Comparison of ENCODE assay signal across 16 cellular contexts in genomic region chr1:119266386-119266785, GRCh38.
DNase-seq lines count a peak whose midpoint lies in the region; ATAC-seq and TF ChIP-seq lines count a peak whose summit lies in the region.
"Had no signal": no experiment of that assay in that cellular context is flagged by ENCODE, and none has a peak within 500 bp of the region (broad histone marks: within the 10 kb centered on the region; RNA-seq: fewer than 3 reads in every experiment).

No MANE protein-coding gene starts in this region.

- intact Hi-C loops in right lobe of liver (cut with DNase I) (no loop called here), thyroid gland (cut with DNase I) (no loop called here)

- H3K4me1 ChIP-seq in right lobe of liver (peaks cover 0 to 5% (median 0%) of the 10 kb centered on the region in 4 donors), thyroid gland (no peaks in the 10 kb centered on the region)
- H3K4me1 ChIP-seq: adrenal gland, heart left ventricle, right atrium auricular region had no signal

- ATAC-seq in GM19023 (IDR thresholded peaks at IDR 0.05; ENCODE audit: unreplicated experiment) (peak; percentile 94), GM21576 (IDR thresholded peaks at IDR 0.05; ENCODE audit: unreplicated experiment) (peak; percentile 91), HG03103 (IDR thresholded peaks at IDR 0.05; ENCODE audit: low read depth, unreplicated experiment) (peak; percentile 87), right lobe of liver (peak; percentile 57 to 96 (median 68))
- ATAC-seq: heart left ventricle had no signal

- no peak for TF ChIP-seq POLR2A in right lobe of liver (IDR thresholded peaks at IDR 0.05)
- TF ChIP-seq POLR2A in thyroid gland (IDR thresholded peaks at IDR 0.05) = no peak

- H3K9me3 ChIP-seq in right lobe of liver = no peaks in the 10 kb centered on the region
- no peaks in the 10 kb centered on the region for H3K9me3 ChIP-seq in thyroid gland
- H3K9me3 ChIP-seq: adrenal gland, right atrium auricular region had no signal

- H3K27me3 ChIP-seq in right lobe of liver (no peaks in the 10 kb centered on the region), thyroid gland (no peaks in the 10 kb centered on the region)
- H3K27me3 ChIP-seq: adrenal gland, heart left ventricle, right atrium auricular region had no signal

- H3K27ac ChIP-seq in right lobe of liver = no peak overlapping the region
- no peak overlapping the region for H3K27ac ChIP-seq in thyroid gland
- H3K27ac ChIP-seq: adrenal gland, heart left ventricle, right atrium auricular region had no signal

- no peak overlapping the region for H3K4me3 ChIP-seq in right lobe of liver
- no peak overlapping the region for H3K4me3 ChIP-seq in thyroid gland (replicated peaks in 1 of 3)
- H3K4me3 ChIP-seq: adrenal gland, heart left ventricle, right atrium auricular region had no signal

- peaks cover 0 to 2% (median 0%) of the 10 kb centered on the region in 4 donors for H3K36me3 ChIP-seq in right lobe of liver
- no peaks in the 10 kb centered on the region for H3K36me3 ChIP-seq in thyroid gland
- H3K36me3 ChIP-seq: adrenal gland, heart left ventricle, right atrium auricular region had no signal

- TF ChIP-seq CTCF in right lobe of liver (IDR thresholded peaks at IDR 0.05) (no peak), thyroid gland (IDR thresholded peaks at IDR 0.05) (no peak)

- WGBS in right lobe of liver (ENCODE audit: insufficient coverage, low coverage, low lambda C conversion rate, missing lambda C conversion rate) = 14% methylated on average over 1 of the region's 1 CpG
- 52% methylated on average over 1 of the region's 1 CpG for WGBS in thyroid gland, 2 donors

- no peak for DNase-seq in right lobe of liver
- DNase-seq in putamen (ENCODE audit: low spot score) = no peak
- DNase-seq in thyroid gland = no peak
- DNase-seq in ureter (ENCODE audit: low spot score) = no peak
- no peak for DNase-seq in NCI-H2029 treated with DMSO at 0.1 percent for 48 hours (lab: John Stamatoyannopoulos, UW)
- DNase-seq: activated CD4-positive, alpha-beta T cell treated with anti-CD3 and anti-CD28 coated beads, Interleukin-2, amount 10 ng/mL, durations not matched to agents 24 days and 14 days; adrenal gland; DMS 273 treated with DMSO at 0.1 percent for 48 hours; effector memory CD4-positive, alpha-beta T cell; GOT3; heart left ventricle; NCI-H526 had no signal
